26 cellular contexts compared by ENCODE assay signal in genomic region chr3:169169340-169169963, GRCh38.
DNase-seq lines count a peak whose midpoint lies in the region; ATAC-seq, FAIRE-seq and TF ChIP-seq lines count a peak whose summit lies in the region.
"Had no signal": no experiment of that assay in that cellular context is flagged by ENCODE, and none has a peak within 500 bp of the region (broad histone marks: within the 10 kb centered on the region; RNA-seq: fewer than 3 reads in every experiment).

No MANE protein-coding gene starts in this region.

- no peak overlapping the region for H3K27ac ChIP-seq in PC-3 (ENCODE audit: low read length)
- H3K27ac ChIP-seq in kidney (ENCODE audit: low read depth in 2 of 2, low read length in 2 of 2) = no peak overlapping the region
- H3K27ac ChIP-seq in lung (ENCODE audit: low read depth in 1 of 2, low read length in 1 of 2) = no peak overlapping the region
- H3K27ac ChIP-seq: A549; BLaER1 treated with 17β-estradiol and CSF1 and Interleukin-3, amounts not matched to agents 10 nM and 100 nM; GM23248 had no signal

- H3K9me3 Mint-ChIP-seq in activated CD8-positive, alpha-beta T cell treated with anti-CD3 and anti-CD28 coated beads for 36 hours = no peaks in the 10 kb centered on the region
- H3K9me3 Mint-ChIP-seq: CD14-positive monocyte; CD4-positive, alpha-beta T cell had no signal

- no peak overlapping the region for H3K4me3 Mint-ChIP-seq in activated CD8-positive, alpha-beta T cell treated with anti-CD3 and anti-CD28 coated beads for 36 hours
- H3K4me3 Mint-ChIP-seq: CD14-positive monocyte; CD4-positive, alpha-beta T cell; CD8-positive, alpha-beta memory T cell had no signal

- intact Hi-C loops in PC-3 (cut with micrococcal nuclease) (no loop called here), kidney (cut with DNase I) (no loop called here)
- intact Hi-C loops in activated CD8-positive, alpha-beta T cell treated with anti-CD3 and anti-CD28 coated beads for 36 hours (cut with micrococcal nuclease) = no loop called here

- H3K9ac ChIP-seq in PC-3 (ENCODE audit: low read length) (no peak overlapping the region), kidney (ENCODE audit: low read length in 2 of 2) (no peak overlapping the region)
- H3K9ac ChIP-seq: BLaER1 treated with 17β-estradiol and CSF1 and Interleukin-3, amounts not matched to agents 10 nM and 100 nM; GM23248 had no signal

- no peak overlapping the region for H2AFZ ChIP-seq in PC-3 (ENCODE audit: low read length)
- H2AFZ ChIP-seq: GM23248 had no signal

- H3K4me3 ChIP-seq in PC-3 (ENCODE audit: low read length) (no peak overlapping the region), kidney (ENCODE audit: low read length in 2 of 2) (no peak overlapping the region), lung (no peak overlapping the region)
- H3K4me3 ChIP-seq: A549; BLaER1 treated with 17β-estradiol and CSF1 and Interleukin-3, amounts not matched to agents 10 nM and 100 nM; GM12878; GM23248 had no signal

- no peaks in the 10 kb centered on the region for H4K20me1 ChIP-seq in PC-3 (ENCODE audit: low read length)
- H4K20me1 ChIP-seq: BLaER1 treated with 17β-estradiol and CSF1 and Interleukin-3, amounts not matched to agents 10 nM and 100 nM had no signal

- POLR2A ChIA-PET in PC-3 (lab: Charles Lee; ENCODE audit: unreplicated experiment) = no interaction called here
- POLR2A ChIA-PET in activated CD8-positive, alpha-beta T cell treated with anti-CD3 and anti-CD28 coated beads for 36 hours (lab: Charles Lee) = no interaction called here

- ATAC-seq in PC-3 (peak; percentile 49; the same call in 1 of the 2 replicates), lung (ENCODE audit: insufficient read depth, low FRiP score) (peak; percentile 60), GM21423 (IDR thresholded peaks at IDR 0.05; ENCODE audit: unreplicated experiment) (no peak)
- ATAC-seq in activated CD8-positive, alpha-beta T cell treated with anti-CD3 and anti-CD28 coated beads for 36 hours = no peak
- ATAC-seq: A549, GM12878 had no signal

- H3K4me2 ChIP-seq in PC-3 (ENCODE audit: low read length) = peak overlapping the region; percentile 0; the same call in 1 of the 2 replicates
- H3K4me2 ChIP-seq: A549; BLaER1 treated with 17β-estradiol and CSF1 and Interleukin-3, amounts not matched to agents 10 nM and 100 nM had no signal

- no peaks in the 10 kb centered on the region for H3K9me2 ChIP-seq in PC-3 (replicated peaks; ENCODE audit: low read length)

- DNase-seq in DMS53 (lab: John Stamatoyannopoulos, UW) = peak; percentile 59
- DNase-seq in PC-3 = peak; percentile 21
- DNase-seq in kidney = no peak
- no peak for DNase-seq in lung (ENCODE audit: low spot score)
- DNase-seq in NCI-H446 treated with DMSO at 0.1 percent for 48 hours (lab: John Stamatoyannopoulos, UW) = no peak
- DNase-seq in NCI-H526 (lab: John Stamatoyannopoulos, UW) = no peak
- DNase-seq in activated CD8-positive, alpha-beta T cell treated with anti-CD3 and anti-CD28 coated beads for 36 hours = no peak
- DNase-seq: 8988T; ACHN; AML-193; BE2C; CD4-positive, alpha-beta T cell; CD8-positive, alpha-beta memory T cell; DMS79; EL; GDM1; GM23248; H7; HCEC 1CT had no signal

- H3K9me3 ChIP-seq in PC-3 (ENCODE audit: low read length) (no peaks in the 10 kb centered on the region), kidney (ENCODE audit: control insufficient read depth in 1 of 2, low read length in 2 of 2) (no peaks in the 10 kb centered on the region), lung (ENCODE audit: control insufficient read depth in 2 of 2, insufficient read depth in 1 of 2, low read length in 1 of 2) (no peaks in the 10 kb centered on the region)
- H3K9me3 ChIP-seq: A549; BE2C; BLaER1 treated with 17β-estradiol and CSF1 and Interleukin-3, amounts not matched to agents 10 nM and 100 nM had no signal

- no peaks in the 10 kb centered on the region for H3K36me3 ChIP-seq in PC-3 (ENCODE audit: low read depth, low read length)
- no peaks in the 10 kb centered on the region for H3K36me3 ChIP-seq in kidney (ENCODE audit: control insufficient read depth in 1 of 2, insufficient read depth in 2 of 2, low read length in 2 of 2)
- H3K36me3 ChIP-seq in lung (ENCODE audit: control insufficient read depth in 2 of 2, insufficient read depth in 2 of 2, low read length in 2 of 2) = no peaks in the 10 kb centered on the region
- H3K36me3 ChIP-seq: BE2C; BLaER1 treated with 17β-estradiol and CSF1 and Interleukin-3, amounts not matched to agents 10 nM and 100 nM had no signal

- TF ChIP-seq CTCF in PC-3 (conservative IDR thresholded peaks at IDR 0.05; ENCODE audit: low read depth, low read length) (no peak), kidney (IDR thresholded peaks at IDR 0.05; ENCODE audit: borderline replicate concordance, extremely low read depth, insufficient read depth) (no peak), lung (IDR thresholded peaks at IDR 0.05; ENCODE audit: control extremely low read depth, extremely low read depth) (no peak)
- TF ChIP-seq CTCF in activated CD8-positive, alpha-beta T cell treated with anti-CD3 and anti-CD28 coated beads for 36 hours (IDR thresholded peaks at IDR 0.05) = no peak

- CTCF ChIA-PET in PC-3 (lab: Charles Lee) = no interaction called here
- CTCF ChIA-PET in activated CD8-positive, alpha-beta T cell treated with anti-CD3 and anti-CD28 coated beads for 36 hours (lab: Charles Lee) = no interaction called here

- BruUV-seq in PC-3 (replicated peaks; lab: Mats Ljungman, UMichigan) = no TSS peak

- peaks cover 3% of the 10 kb centered on the region for H3K27me3 Mint-ChIP-seq in activated CD8-positive, alpha-beta T cell treated with anti-CD3 and anti-CD28 coated beads for 36 hours
- H3K27me3 Mint-ChIP-seq: CD8-positive, alpha-beta memory T cell had no signal

- H3K4me1 ChIP-seq in PC-3 (ENCODE audit: insufficient read depth, low read length) (peaks cover 37% of the 10 kb centered on the region), kidney (ENCODE audit: control insufficient read depth in 1 of 2, insufficient read depth in 1 of 2, low read depth in 1 of 2, low read length in 2 of 2) (peaks cover 0 to 2% of the 10 kb centered on the region in 2 donors), lung (ENCODE audit: control insufficient read depth in 2 of 2, insufficient read depth in 2 of 2, low read length in 2 of 2) (peaks cover 0 to 6% of the 10 kb centered on the region in 2 donors)
- H3K4me1 ChIP-seq: A549; BE2C; BLaER1 treated with 17β-estradiol and CSF1 and Interleukin-3, amounts not matched to agents 10 nM and 100 nM had no signal

- peak; percentile 27 for FAIRE-seq in kidney (lab: Jason Lieb, UNC)
- FAIRE-seq: A549, GM12878, GM19239, H1 had no signal

- H3K27me3 ChIP-seq in PC-3 (ENCODE audit: low read length) = no peaks in the 10 kb centered on the region
- H3K27me3 ChIP-seq in lung (ENCODE audit: control insufficient read depth, insufficient read depth) = no peaks in the 10 kb centered on the region
- H3K27me3 ChIP-seq: BE2C; BLaER1 treated with 17β-estradiol and CSF1 and Interleukin-3, amounts not matched to agents 10 nM and 100 nM had no signal

- H3K36me3 Mint-ChIP-seq in activated CD8-positive, alpha-beta T cell treated with anti-CD3 and anti-CD28 coated beads for 36 hours (ENCODE audit: low read depth) = no peaks in the 10 kb centered on the region
- H3K36me3 Mint-ChIP-seq: CD14-positive monocyte; CD8-positive, alpha-beta memory T cell had no signal

- no peak overlapping the region for H3K27ac Mint-ChIP-seq in activated CD8-positive, alpha-beta T cell treated with anti-CD3 and anti-CD28 coated beads for 36 hours
- H3K27ac Mint-ChIP-seq: CD14-positive monocyte; CD4-positive, alpha-beta T cell; CD8-positive, alpha-beta memory T cell had no signal

- H3K4me1 Mint-ChIP-seq in activated CD8-positive, alpha-beta T cell treated with anti-CD3 and anti-CD28 coated beads for 36 hours (ENCODE audit: low read depth) = no peaks in the 10 kb centered on the region
- H3K4me1 Mint-ChIP-seq: CD14-positive monocyte; CD8-positive, alpha-beta memory T cell had no signal

- no peaks in the 10 kb centered on the region for H3K79me2 ChIP-seq in PC-3 (ENCODE audit: low read length)

- H3F3A ChIP-seq in PC-3 (ENCODE audit: low read length, unreplicated experiment) = no peaks in the 10 kb centered on the region

- 63 to 90% methylated on average over 1 of the region's 1 CpG for WGBS in lung, 2 donors

Comparison
In these comparisons a context has a peak if more than half of its experiments do, and no peak if none do; other contexts are left out.
1. DNase-seq: peak in DMS53 (single experiment) and PC-3 (single experiment); none in kidney (single experiment), lung (single experiment), NCI-H446 treated with DMSO at 0.1 percent for 48 hours (single experiment), NCI-H526 (0 of 2) and activated CD8-positive, alpha-beta T cell treated with anti-CD3 and anti-CD28 coated beads for 36 hours (single experiment).
2. ATAC-seq: peak in PC-3 (single experiment) and lung (single experiment); none in GM21423 (single experiment) and activated CD8-positive, alpha-beta T cell treated with anti-CD3 and anti-CD28 coated beads for 36 hours (single experiment).